8 cellular contexts compared by ENCODE assay signal in genomic region chr9:99221266-99221622, GRCh38. TPM values are rescaled to one million over a fixed set of nuclear protein-coding genes. Genes with fewer than 3 reads are reported as not detected.
A peak's percentile ranks its signal among the peaks of the same experiment; 100 is the strongest.
DNase-seq lines count a peak whose midpoint lies in the region; ATAC-seq and TF ChIP-seq lines count a peak whose summit lies in the region.

No MANE protein-coding gene starts in this region.

- no peak for TF ChIP-seq CTCF in mammary epithelial cell (conservative IDR thresholded peaks at IDR 0.05 in 1 of 2, IDR thresholded peaks at IDR 0.05 in 1 of 2; ENCODE audit: extremely low read depth in 1 of 2, insufficient read depth in 1 of 2, low read depth in 1 of 2, low read length in 2 of 2)

- H3K79me2 ChIP-seq in mammary epithelial cell (ENCODE audit: insufficient read depth, low read length): peaks cover 94% of the 10 kb centered on the region

- H3K36me3 Mint-ChIP-seq in CD4-positive, CD25-positive, alpha-beta regulatory T cell: peaks cover 34% of the 10 kb centered on the region

- peaks cover 43 to 86% (median 70%) of the 10 kb centered on the region in 4 donors for H3K4me1 Mint-ChIP-seq in CD4-positive, CD25-positive, alpha-beta regulatory T cell

- H3K4me1 ChIP-seq in CD4-positive, CD25-positive, alpha-beta regulatory T cell (ENCODE audit: control insufficient read depth, insufficient read depth, low read length, poor library complexity, severe bottlenecking): peaks cover 44% of the 10 kb centered on the region
- H3K4me1 ChIP-seq in HUES48 (ENCODE audit: control insufficient read depth, insufficient read depth, low read length) (peaks cover 7% of the 10 kb centered on the region; the same call in 1 of the 2 replicates), mammary epithelial cell (ENCODE audit: insufficient read depth, low read length) (peaks cover 16% of the 10 kb centered on the region), mucosa of rectum (ENCODE audit: control insufficient read depth in 2 of 2, insufficient read depth in 2 of 2, low read length in 2 of 2) (peaks cover 13 to 17% of the 10 kb centered on the region in 2 donors)

- H3K36me3 ChIP-seq in CD4-positive, CD25-positive, alpha-beta regulatory T cell (ENCODE audit: control insufficient read depth, insufficient read depth, low read length): peaks cover 20% of the 10 kb centered on the region
- H3K36me3 ChIP-seq in HUES48 (ENCODE audit: control insufficient read depth, insufficient read depth, low read length) (peaks cover 52% of the 10 kb centered on the region), mammary epithelial cell (ENCODE audit: insufficient read depth, low read length) (peaks cover 11% of the 10 kb centered on the region), mucosa of rectum (ENCODE audit: control insufficient read depth in 2 of 2, insufficient read depth in 2 of 2, low read length in 2 of 2) (peaks cover 22 to 27% of the 10 kb centered on the region in 2 donors)

- no peak for DNase-seq in CD4-positive, CD25-positive, alpha-beta regulatory T cell
- no peak for DNase-seq in mammary epithelial cell
- DNase-seq in epidermal melanocyte (ENCODE audit: insufficient read length, low spot score): no peak
- no peak for DNase-seq in SW480 (ENCODE audit: low spot score)
- DNase-seq in NCI-H2171 treated with DMSO at 0.1 percent for 48 hours (lab: John Stamatoyannopoulos, UW): no peak

- peak overlapping the region; percentile 93 for H3K27ac ChIP-seq in CD4-positive, CD25-positive, alpha-beta regulatory T cell (ENCODE audit: insufficient read depth, low read length, poor library complexity, severe bottlenecking)
- peak overlapping the region; percentile 95 for H3K27ac ChIP-seq in HUES48 (ENCODE audit: low read depth, low read length)
- H3K27ac ChIP-seq in mammary epithelial cell (ENCODE audit: insufficient read depth, low read depth, low read length): peak overlapping the region; percentile 94
- peak overlapping the region; percentile 94 for H3K27ac ChIP-seq in mucosa of rectum (ENCODE audit: low read depth in 2 of 2, low read length in 2 of 2)

- peaks cover 6% of the 10 kb centered on the region for H3K27me3 Mint-ChIP-seq in CD4-positive, CD25-positive, alpha-beta regulatory T cell

- H3K27ac Mint-ChIP-seq in CD4-positive, CD25-positive, alpha-beta regulatory T cell: peak overlapping the region; percentile 91 to 100 (median 91)

- intact Hi-C loops in mammary epithelial cell (cut with micrococcal nuclease): loop anchor here (2.0 kb wide), 1 partner anchor 600 kb away; the partner anchor contains the start of gene NR4A3

- no peaks in the 10 kb centered on the region for H3K9me3 Mint-ChIP-seq in CD4-positive, CD25-positive, alpha-beta regulatory T cell

- no peak for ATAC-seq in CD4-positive, CD25-positive, alpha-beta regulatory T cell (ENCODE audit: low read depth in 2 of 2)
- no peak for ATAC-seq in HG03097 (IDR thresholded peaks at IDR 0.05; ENCODE audit: low FRiP score, unreplicated experiment)

- no peaks in the 10 kb centered on the region for H4K20me1 ChIP-seq in mammary epithelial cell (ENCODE audit: insufficient read depth, low read length)

- CTCF ChIA-PET in mammary epithelial cell (lab: Charles Lee; ENCODE audit: low non-redundant PET): no interaction called here

- H2AFZ ChIP-seq in mammary epithelial cell (ENCODE audit: low read depth, low read length): peak overlapping the region; percentile 75

- no peaks in the 10 kb centered on the region for H3K27me3 ChIP-seq in CD4-positive, CD25-positive, alpha-beta regulatory T cell (ENCODE audit: control insufficient read depth, insufficient read depth, low read length)
- H3K27me3 ChIP-seq in HUES48 (ENCODE audit: control insufficient read depth, insufficient read depth, low read length): no peaks in the 10 kb centered on the region
- H3K27me3 ChIP-seq in mammary epithelial cell (ENCODE audit: insufficient read depth, low read length): no peaks in the 10 kb centered on the region
- H3K27me3 ChIP-seq in mucosa of rectum (ENCODE audit: control insufficient read depth in 2 of 2, insufficient read depth in 2 of 2, low read length in 2 of 2): no peaks in the 10 kb centered on the region

- peak overlapping the region; percentile 95 for H3K4me3 ChIP-seq in CD4-positive, CD25-positive, alpha-beta regulatory T cell (ENCODE audit: low read depth, low read length)
- H3K4me3 ChIP-seq in HUES48 (ENCODE audit: low read depth, low read length) (peak overlapping the region; percentile 95), mammary epithelial cell (replicated peaks in 1 of 3; ENCODE audit: insufficient read depth in 1 of 3, low read depth in 2 of 3, low read length in 3 of 3) (peak overlapping the region; percentile 88 to 98 (median 98)), mucosa of rectum (ENCODE audit: low read length in 2 of 2) (peak overlapping the region; percentile 85 to 96)

- dilution Hi-C loops in mammary epithelial cell (cut with HindIII; ENCODE audit: low sequenced_read_pairs): no loop called here

- in situ Hi-C loops in mammary epithelial cell (cut with MboI; ENCODE audit: low sequenced_read_pairs in 2 of 2): no loop called here

- WGBS in mammary epithelial cell (ENCODE audit: low coverage, missing lambda C conversion rate): 0% methylated on average over 4 of the region's 26 CpGs

- BruUV-seq in mammary epithelial cell (replicated peaks; lab: Mats Ljungman, UMichigan): no TSS peak

- peak overlapping the region; percentile 97 for H3K9ac ChIP-seq in HUES48 (ENCODE audit: low read depth, low read length)
- H3K9ac ChIP-seq in mammary epithelial cell (ENCODE audit: insufficient read depth, low read length): peak overlapping the region; percentile 93
- H3K9ac ChIP-seq in mucosa of rectum (ENCODE audit: low read depth in 1 of 2, low read length in 2 of 2): peak overlapping the region; percentile 82 to 94

- H3K9me3 ChIP-seq in CD4-positive, CD25-positive, alpha-beta regulatory T cell (ENCODE audit: control insufficient read depth in 2 of 2, low read length in 2 of 2): no peaks in the 10 kb centered on the region
- H3K9me3 ChIP-seq in HUES48 (ENCODE audit: control insufficient read depth, insufficient read depth, low read length): no peaks in the 10 kb centered on the region
- H3K9me3 ChIP-seq in mammary epithelial cell (replicated peaks; ENCODE audit: insufficient read depth, low read length): no peaks in the 10 kb centered on the region
- no peaks in the 10 kb centered on the region for H3K9me3 ChIP-seq in mucosa of rectum (ENCODE audit: control insufficient read depth in 2 of 2, low read length in 2 of 2)

- H3K4me2 ChIP-seq in mammary epithelial cell (ENCODE audit: insufficient read depth, low read depth, low read length): peak overlapping the region; percentile 90

- H3K4me3 Mint-ChIP-seq in CD4-positive, CD25-positive, alpha-beta regulatory T cell: peak overlapping the region; percentile 99

RNA-seq across cellular contexts. Expression of gene ALG2, which starts 0.5 kb away (rescaled TPM):
- 17.1 TPM for total RNA-seq in CD4-positive, CD25-positive, alpha-beta regulatory T cell
- 10 to 100 TPM; 27.1 to 35.2 (median 31.6) TPM for polyA plus RNA-seq in CD4-positive, CD25-positive, alpha-beta regulatory T cell
- 10 to 100 TPM; 42.1 to 56.5 TPM for total RNA-seq in mammary epithelial cell
- 39.1 TPM for polyA plus RNA-seq in mammary epithelial cell
- 41.3 TPM for polyA minus RNA-seq in mammary epithelial cell

RNA-seq across cellular contexts. Expression of gene SEC61B, which starts 0.8 kb away (rescaled TPM):
- 76.2 TPM for total RNA-seq in CD4-positive, CD25-positive, alpha-beta regulatory T cell
- 100 to 1,000 TPM; 343 to 400 (median 367) TPM for polyA plus RNA-seq in CD4-positive, CD25-positive, alpha-beta regulatory T cell
- 100 to 1,000 TPM in 1 of 2 donors, 10 to 100 TPM in 1; 62.0 to 164 TPM for total RNA-seq in mammary epithelial cell
- 197 TPM for polyA plus RNA-seq in mammary epithelial cell
- 91.6 TPM for polyA minus RNA-seq in mammary epithelial cell
